1 cellular context compared by ENCODE assay signal in the genomic region with DNA sequence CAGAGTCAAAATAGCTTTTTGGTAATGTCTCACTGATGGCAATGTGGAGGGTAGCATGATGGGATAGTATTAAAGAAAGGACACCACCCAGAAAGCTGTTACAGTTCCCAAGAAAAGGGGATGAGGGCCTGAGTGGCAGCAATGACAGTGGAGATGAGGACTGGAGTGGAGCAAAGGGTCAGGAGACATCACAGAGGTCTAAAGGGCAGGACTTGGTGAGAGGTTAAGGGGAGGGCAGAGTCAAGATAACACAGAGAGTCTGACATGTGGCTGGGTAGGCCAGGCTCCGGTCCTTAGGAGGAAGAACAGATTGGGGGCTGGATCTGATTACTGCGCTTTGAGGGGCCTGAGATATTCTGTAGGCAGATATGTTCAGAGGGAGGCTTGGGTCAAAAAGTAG.
TF ChIP-seq lines count a peak whose summit lies in the region.

No MANE protein-coding gene starts in this region.

TF ChIP-seq in K562, 482 proteins besides CTCF, POLR2A, EP300 and RAD21 (continues in another document):
- TF ChIP-seq KDM1A (IDR thresholded peaks at IDR 0.05) (peak in 1 of 2 experiments; percentile 64; a peak in 2 of 4 replicates), PATZ1 (CRISPR knock-in tag; IDR thresholded peaks at IDR 0.05; ENCODE audit: borderline replicate concordance) (no peak), ESRRB (CRISPR knock-in tag; IDR thresholded peaks at IDR 0.05; ENCODE audit: borderline replicate concordance) (no peak), C11orf30 (IDR thresholded peaks at IDR 0.05; ENCODE audit: low read depth) (no peak), CC2D1A (IDR thresholded peaks at IDR 0.05) (no peak), FOXA3 (CRISPR knock-in tag; conservative IDR thresholded peaks at IDR 0.05 in 1 of 2, IDR thresholded peaks at IDR 0.05 in 1 of 2) (no peak), BCL6 (CRISPR knock-in tag; IDR thresholded peaks at IDR 0.05) (no peak), CSDE1 (IDR thresholded peaks at IDR 0.05) (no peak), SMARCA4 (IDR thresholded peaks at IDR 0.05) (no peak; the same call in 1 of the 2 replicates), BACH1 (tag; IDR thresholded peaks at IDR 0.05) (0 out of 2 replicates have a peak, but pooled peaks have one; percentile 5), NFXL1 (CRISPR knock-in tag; IDR thresholded peaks at IDR 0.05) (no peak), ARID2 (IDR thresholded peaks at IDR 0.05) (no peak), MAX (CRISPR knock-in tag; IDR thresholded peaks at IDR 0.05) (no peak), NR4A1 (CRISPR knock-in tag; IDR thresholded peaks at IDR 0.05) (no peak), NR4A1 (tag; IDR thresholded peaks at IDR 0.05) (no peak), RCOR1 (IDR thresholded peaks at IDR 0.05; ENCODE audit: borderline replicate concordance in 1 of 2, low read depth in 2 of 2, low read length in 2 of 2) (peak in 1 of 2 experiments; percentile 63; a peak in 1 of 4 replicates), CBFA2T3 (IDR thresholded peaks at IDR 0.05) (peak; percentile 47; the same call in 1 of the 2 replicates), ZNF184 (CRISPR knock-in tag; IDR thresholded peaks at IDR 0.05) (no peak), PTBP1 (IDR thresholded peaks at IDR 0.05; ENCODE audit: low read depth, low read length) (no peak), ETV6 (IDR thresholded peaks at IDR 0.05; ENCODE audit: borderline replicate concordance in 1 of 2, low read depth in 2 of 2, low read length in 1 of 2) (no peak), ETV6 (CRISPR knock-in tag; IDR thresholded peaks at IDR 0.05; ENCODE audit: borderline replicate concordance) (no peak), GATAD2A (IDR thresholded peaks at IDR 0.05) (no peak), CHD1 (IDR thresholded peaks at IDR 0.05; ENCODE audit: low read length) (no peak), CEBPG (CRISPR knock-in tag; IDR thresholded peaks at IDR 0.05) (no peak), CEBPG (tag; conservative IDR thresholded peaks at IDR 0.05 in 1 of 2, IDR thresholded peaks at IDR 0.05 in 1 of 2) (no peak), NR2C1 (IDR thresholded peaks at IDR 0.05) (peak; percentile 59; the same call in 1 of the 2 replicates), NR2C1 (tag; IDR thresholded peaks at IDR 0.05) (peak; percentile 55), USF1 (CRISPR knock-in tag; IDR thresholded peaks at IDR 0.05) (0 out of 2 replicates have a peak, but pooled peaks have one; percentile 22), GTF3C2 (IDR thresholded peaks at IDR 0.05; ENCODE audit: borderline replicate concordance, extremely low read depth, insufficient read length) (no peak), PREB (CRISPR knock-in tag; IDR thresholded peaks at IDR 0.05) (no peak), NRF1 (conservative IDR thresholded peaks at IDR 0.05 in 1 of 2, IDR thresholded peaks at IDR 0.05 in 1 of 2) (0 out of 4 replicates have a peak, but pooled peaks of 1 of the 2 experiments have one; percentile 3), MIER1 (IDR thresholded peaks at IDR 0.05; ENCODE audit: low read depth) (no peak), RFX5 (IDR thresholded peaks at IDR 0.05; ENCODE audit: low read depth, low read length) (no peak), PHF21A (IDR thresholded peaks at IDR 0.05; ENCODE audit: borderline replicate concordance, low read depth) (no peak), TAF15 (IDR thresholded peaks at IDR 0.05; ENCODE audit: low read depth, low read length) (no peak), ZNF41 (CRISPR knock-in tag; conservative IDR thresholded peaks at IDR 0.05) (no peak), TAF7 (tag; IDR thresholded peaks at IDR 0.05) (no peak), FOXP4 (CRISPR knock-in tag; IDR thresholded peaks at IDR 0.05; ENCODE audit: borderline replicate concordance) (no peak), NFIC (IDR thresholded peaks at IDR 0.05) (0 out of 2 replicates have a peak, but pooled peaks have one; percentile 0), ZNF197 (CRISPR knock-in tag; IDR thresholded peaks at IDR 0.05; ENCODE audit: low read depth) (no peak), NR2C2 (CRISPR knock-in tag; IDR thresholded peaks at IDR 0.05) (no peak), NR2C2 (tag; IDR thresholded peaks at IDR 0.05) (peak; percentile 82), ZNF586 (CRISPR knock-in tag; conservative IDR thresholded peaks at IDR 0.05) (no peak)
- TF ChIP-seq, protein P1, sequence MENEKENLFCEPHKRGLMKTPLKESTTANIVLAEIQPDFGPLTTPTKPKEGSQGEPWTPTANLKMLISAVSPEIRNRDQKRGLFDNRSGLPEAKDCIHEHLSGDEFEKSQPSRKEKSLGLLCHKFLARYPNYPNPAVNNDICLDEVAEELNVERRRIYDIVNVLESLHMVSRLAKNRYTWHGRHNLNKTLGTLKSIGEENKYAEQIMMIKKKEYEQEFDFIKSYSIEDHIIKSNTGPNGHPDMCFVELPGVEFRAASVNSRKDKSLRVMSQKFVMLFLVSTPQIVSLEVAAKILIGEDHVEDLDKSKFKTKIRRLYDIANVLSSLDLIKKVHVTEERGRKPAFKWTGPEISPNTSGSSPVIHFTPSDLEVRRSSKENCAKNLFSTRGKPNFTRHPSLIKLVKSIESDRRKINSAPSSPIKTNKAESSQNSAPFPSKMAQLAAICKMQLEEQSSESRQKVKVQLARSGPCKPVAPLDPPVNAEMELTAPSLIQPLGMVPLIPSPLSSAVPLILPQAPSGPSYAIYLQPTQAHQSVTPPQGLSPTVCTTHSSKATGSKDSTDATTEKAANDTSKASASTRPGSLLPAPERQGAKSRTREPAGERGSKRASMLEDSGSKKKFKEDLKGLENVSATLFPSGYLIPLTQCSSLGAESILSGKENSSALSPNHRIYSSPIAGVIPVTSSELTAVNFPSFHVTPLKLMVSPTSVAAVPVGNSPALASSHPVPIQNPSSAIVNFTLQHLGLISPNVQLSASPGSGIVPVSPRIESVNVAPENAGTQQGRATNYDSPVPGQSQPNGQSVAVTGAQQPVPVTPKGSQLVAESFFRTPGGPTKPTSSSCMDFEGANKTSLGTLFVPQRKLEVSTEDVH (IDR thresholded peaks at IDR 0.05; ENCODE audit: low read depth, partially characterized antibody): no peak
- TF ChIP-seq, protein P2, sequence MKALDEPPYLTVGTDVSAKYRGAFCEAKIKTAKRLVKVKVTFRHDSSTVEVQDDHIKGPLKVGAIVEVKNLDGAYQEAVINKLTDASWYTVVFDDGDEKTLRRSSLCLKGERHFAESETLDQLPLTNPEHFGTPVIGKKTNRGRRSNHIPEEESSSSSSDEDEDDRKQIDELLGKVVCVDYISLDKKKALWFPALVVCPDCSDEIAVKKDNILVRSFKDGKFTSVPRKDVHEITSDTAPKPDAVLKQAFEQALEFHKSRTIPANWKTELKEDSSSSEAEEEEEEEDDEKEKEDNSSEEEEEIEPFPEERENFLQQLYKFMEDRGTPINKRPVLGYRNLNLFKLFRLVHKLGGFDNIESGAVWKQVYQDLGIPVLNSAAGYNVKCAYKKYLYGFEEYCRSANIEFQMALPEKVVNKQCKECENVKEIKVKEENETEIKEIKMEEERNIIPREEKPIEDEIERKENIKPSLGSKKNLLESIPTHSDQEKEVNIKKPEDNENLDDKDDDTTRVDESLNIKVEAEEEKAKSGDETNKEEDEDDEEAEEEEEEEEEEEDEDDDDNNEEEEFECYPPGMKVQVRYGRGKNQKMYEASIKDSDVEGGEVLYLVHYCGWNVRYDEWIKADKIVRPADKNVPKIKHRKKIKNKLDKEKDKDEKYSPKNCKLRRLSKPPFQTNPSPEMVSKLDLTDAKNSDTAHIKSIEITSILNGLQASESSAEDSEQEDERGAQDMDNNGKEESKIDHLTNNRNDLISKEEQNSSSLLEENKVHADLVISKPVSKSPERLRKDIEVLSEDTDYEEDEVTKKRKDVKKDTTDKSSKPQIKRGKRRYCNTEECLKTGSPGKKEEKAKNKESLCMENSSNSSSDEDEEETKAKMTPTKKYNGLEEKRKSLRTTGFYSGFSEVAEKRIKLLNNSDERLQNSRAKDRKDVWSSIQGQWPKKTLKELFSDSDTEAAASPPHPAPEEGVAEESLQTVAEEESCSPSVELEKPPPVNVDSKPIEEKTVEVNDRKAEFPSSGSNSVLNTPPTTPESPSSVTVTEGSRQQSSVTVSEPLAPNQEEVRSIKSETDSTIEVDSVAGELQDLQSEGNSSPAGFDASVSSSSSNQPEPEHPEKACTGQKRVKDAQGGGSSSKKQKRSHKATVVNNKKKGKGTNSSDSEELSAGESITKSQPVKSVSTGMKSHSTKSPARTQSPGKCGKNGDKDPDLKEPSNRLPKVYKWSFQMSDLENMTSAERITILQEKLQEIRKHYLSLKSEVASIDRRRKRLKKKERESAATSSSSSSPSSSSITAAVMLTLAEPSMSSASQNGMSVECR (CRISPR knock-in tag; IDR thresholded peaks at IDR 0.05): no peak; the same call in 1 of the 2 replicates
- TF ChIP-seq, protein P3, sequence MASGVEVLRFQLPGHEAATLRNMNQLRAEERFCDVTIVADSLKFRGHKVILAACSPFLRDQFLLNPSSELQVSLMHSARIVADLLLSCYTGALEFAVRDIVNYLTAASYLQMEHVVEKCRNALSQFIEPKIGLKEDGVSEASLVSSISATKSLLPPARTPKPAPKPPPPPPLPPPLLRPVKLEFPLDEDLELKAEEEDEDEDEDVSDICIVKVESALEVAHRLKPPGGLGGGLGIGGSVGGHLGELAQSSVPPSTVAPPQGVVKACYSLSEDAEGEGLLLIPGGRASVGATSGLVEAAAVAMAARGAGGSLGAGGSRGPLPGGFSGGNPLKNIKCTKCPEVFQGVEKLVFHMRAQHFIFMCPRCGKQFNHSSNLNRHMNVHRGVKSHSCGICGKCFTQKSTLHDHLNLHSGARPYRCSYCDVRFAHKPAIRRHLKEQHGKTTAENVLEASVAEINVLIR (CRISPR knock-in tag; IDR thresholded peaks at IDR 0.05): no peak
